Comparison of ENCODE assay signal across 15 cellular contexts in genomic region chr1:207852576-207853371, GRCh38. TPM values are rescaled to one million over a fixed set of nuclear protein-coding genes. Genes with fewer than 3 reads are reported as not detected.
DNase-seq lines count a peak whose midpoint lies in the region; ATAC-seq and TF ChIP-seq lines count a peak whose summit lies in the region.
"Had no signal": no experiment of that assay in that cellular context is flagged by ENCODE, and none has a peak within 500 bp of the region (broad histone marks: within the 10 kb centered on the region; RNA-seq: fewer than 3 reads in every experiment).

No MANE protein-coding gene starts in this region.

- H3K27ac Mint-ChIP-seq in natural killer cell, result peak overlapping the region; percentile 63 to 71

- H3K27ac ChIP-seq in left ventricle myocardium inferior (replicated peaks) (peak overlapping the region; percentile 86), ascending aorta (peak overlapping the region; percentile 74 to 82)

- ATAC-seq in left cardiac atrium, result no peak
- ATAC-seq in natural killer cell, result no peak
- no peak for ATAC-seq in HG02840 (IDR thresholded peaks at IDR 0.05; ENCODE audit: low FRiP score, unreplicated experiment)
- ATAC-seq in GM18861 (IDR thresholded peaks at IDR 0.05; ENCODE audit: unreplicated experiment), result no peak

- no peaks in the 10 kb centered on the region for H3K36me3 ChIP-seq in left ventricle myocardium inferior
- H3K36me3 ChIP-seq in ascending aorta, result peaks cover 3 to 10% of the 10 kb centered on the region in 2 donors

- H3K4me1 ChIP-seq in left ventricle myocardium inferior (peaks cover 98% of the 10 kb centered on the region), ascending aorta (peaks cover 20 to 64% of the 10 kb centered on the region in 2 donors)

- H3K27me3 ChIP-seq in left ventricle myocardium inferior (ENCODE audit: low read depth) (no peaks in the 10 kb centered on the region), ascending aorta (no peaks in the 10 kb centered on the region)

- TF ChIP-seq POLR2A in erythroblast (IDR thresholded peaks at IDR 0.05; ENCODE audit: low read length), result no peak

- no peaks in the 10 kb centered on the region for H3K9me3 ChIP-seq in left ventricle myocardium inferior (replicated peaks)
- no peaks in the 10 kb centered on the region for H3K9me3 ChIP-seq in ascending aorta

- H3K9me3 Mint-ChIP-seq in natural killer cell, result no peaks in the 10 kb centered on the region

- H3K27me3 Mint-ChIP-seq in natural killer cell (ENCODE audit: low read depth in 2 of 2), result no peaks in the 10 kb centered on the region

- peak overlapping the region; percentile 8 for H3K4me3 ChIP-seq in left ventricle myocardium inferior
- H3K4me3 ChIP-seq in ascending aorta, result no peak overlapping the region
- H3K4me3 ChIP-seq: smooth muscle cell had no signal

- no peaks in the 10 kb centered on the region for H3K36me3 Mint-ChIP-seq in natural killer cell

- no peak for TF ChIP-seq CTCF in left ventricle myocardium inferior (IDR thresholded peaks at IDR 0.05; ENCODE audit: borderline replicate concordance)
- no peak for TF ChIP-seq CTCF in ascending aorta (IDR thresholded peaks at IDR 0.05)
- TF ChIP-seq CTCF in natural killer cell (IDR thresholded peaks at IDR 0.05), result no peak

- no peak for DNase-seq in left ventricle myocardium inferior
- no peak for DNase-seq in left cardiac atrium
- DNase-seq in ascending aorta (ENCODE audit: low spot score in 2 of 2), result peak in 1 of 2 donors; percentile 52
- DNase-seq in natural killer cell, result no peak
- DNase-seq in erythroblast (lab: John Stamatoyannopoulos, UW), result no peak
- DNase-seq in kidney tubule cell (ENCODE audit: low spot score), result no peak
- DNase-seq: activated CD4-positive, CD25-positive, alpha-beta regulatory T cell; aorta; DMS79; NCI-H1694 treated with DMSO at 0.1 percent for 48 hours; NCI-H510A treated with DMSO at 0.1 percent for 48 hours had no signal

- intact Hi-C loops in left ventricle myocardium inferior (cut with micrococcal nuclease), result no loop called here
- intact Hi-C loops in left cardiac atrium (cut with DNase I), result no loop called here
- intact Hi-C loops in ascending aorta (cut with DNase I), result no loop called here
- intact Hi-C loops in natural killer cell (cut with micrococcal nuclease), result no loop called here

- peak overlapping the region; percentile 63 for H3K4me3 Mint-ChIP-seq in natural killer cell

- H3K4me1 Mint-ChIP-seq in natural killer cell, result peaks cover 85 to 89% of the 10 kb centered on the region in 2 donors

RNA-seq across cellular contexts. Expression of gene CD34, which starts 58.2 kb away (rescaled TPM):
- total RNA-seq in left ventricle myocardium inferior (69.6 TPM), left cardiac atrium (100 to 1,000 TPM; 101 to 115 TPM), ascending aorta (142 TPM), natural killer cell (under 1 TPM in 2 of 3 donors, not detected in 1; 0.14 to 0.30 TPM)
- total RNA-seq: OCI-LY7, smooth muscle cell had no signal

Comparison
In these comparisons a context has a peak if more than half of its experiments do, and no peak if none do; other contexts are left out.
1. RNA of gene CD34, which starts 58.2 kb away (total RNA-seq): 142 TPM in ascending aorta (single experiment), 101 to 115 TPM in left cardiac atrium and 69.6 TPM in left ventricle myocardium inferior (single experiment); 0.14 to 0.30 TPM in natural killer cell; every median in the first group is over 10 times any median in the second.